In genomic region chr16:50282955-50283631, GRCh38 we compare ENCODE assay signal across 12 cellular contexts. TPM values are rescaled to one million over a fixed set of nuclear protein-coding genes. Genes with fewer than 3 reads are reported as not detected.
DNase-seq lines count a peak whose midpoint lies in the region; ATAC-seq and TF ChIP-seq lines count a peak whose summit lies in the region.
"Had no signal": no experiment of that assay in that cellular context is flagged by ENCODE, and none has a peak within 500 bp of the region (broad histone marks: within the 10 kb centered on the region; RNA-seq: fewer than 3 reads in every experiment).

No MANE protein-coding gene starts in this region.

- H3K9me2 ChIP-seq in GM23338 (ENCODE audit: insufficient read depth) = no peaks in the 10 kb centered on the region

- H3K9me3 Mint-ChIP-seq in activated B cell treated with CpG ODN at 0.5 μM for 24 hours = peaks cover 4% of the 10 kb centered on the region
- H3K9me3 Mint-ChIP-seq in GM23338 = peaks cover 4% of the 10 kb centered on the region; the same call in 1 of the 3 replicates
- H3K9me3 Mint-ChIP-seq: activated T-helper 2 cell treated with anti-CD3 and anti-CD28 coated beads, Interferon-gamma antibody, Interleukin-2, Interleukin-4, amounts not matched to agents 10 μg/mL and 5 μg/mL and 100 μg/mL, durations not matched to agents 14 hours and 24 hours and 36 hours had no signal

- no peak for TF ChIP-seq CTCF in activated B cell treated with CpG ODN at 0.5 μM for 24 hours (IDR thresholded peaks at IDR 0.05)
- no peak for TF ChIP-seq CTCF in liver (IDR thresholded peaks at IDR 0.05; ENCODE audit: low read depth, low read length, missing input control)
- no peak for TF ChIP-seq CTCF in smooth muscle cell (IDR thresholded peaks at IDR 0.05; ENCODE audit: borderline replicate concordance, insufficient read depth, poor library complexity, severe bottlenecking)
- no peak for TF ChIP-seq CTCF in GM23338 (conservative IDR thresholded peaks at IDR 0.05; ENCODE audit: low read depth in 2 of 2)

- H3K4me2 ChIP-seq in smooth muscle cell = no peak overlapping the region
- no peak overlapping the region for H3K4me2 ChIP-seq in GM23338

- H3K27ac ChIP-seq in right cardiac atrium (ENCODE audit: low read length) (no peak overlapping the region), liver (ENCODE audit: low read depth in 1 of 2, low read length in 2 of 2) (no peak overlapping the region), smooth muscle cell (ENCODE audit: low read depth) (no peak overlapping the region), GM23338 (ENCODE audit: low read depth) (no peak overlapping the region)

- no peak for TF ChIP-seq RAD21 in liver (IDR thresholded peaks at IDR 0.05)

- H3K4me1 ChIP-seq in right cardiac atrium (ENCODE audit: control insufficient read depth, insufficient read depth, low read length) (peaks cover 3% of the 10 kb centered on the region), liver (ENCODE audit: control insufficient read depth in 4 of 4, insufficient read depth in 4 of 4, low read length in 3 of 4) (peaks cover 9 to 28% (median 19%) of the 10 kb centered on the region in 4 donors), smooth muscle cell (ENCODE audit: low read depth) (peaks cover 6% of the 10 kb centered on the region), GM23338 (ENCODE audit: insufficient read depth) (peaks cover 11% of the 10 kb centered on the region)

- WGBS in right cardiac atrium = 77% methylated on average over 9 of the region's 9 CpGs
- WGBS in liver = 52% methylated on average over 9 of the region's 9 CpGs
- 94% methylated on average over 9 of the region's 9 CpGs for whole genome bisulfite sequencing in smooth muscle cell (ENCODE audit: low lambda C conversion rate)

- H3K36me3 Mint-ChIP-seq in activated B cell treated with CpG ODN at 0.5 μM for 24 hours (ENCODE audit: low read depth) = peaks cover 25% of the 10 kb centered on the region
- no peaks in the 10 kb centered on the region for H3K36me3 Mint-ChIP-seq in GM23338 (ENCODE audit: low read depth)

- H3K4me3 Mint-ChIP-seq in activated B cell treated with CpG ODN at 0.5 μM for 24 hours = no peak overlapping the region
- no peak overlapping the region for H3K4me3 Mint-ChIP-seq in GM23338

- H3K36me3 ChIP-seq in liver (ENCODE audit: control insufficient read depth in 4 of 4, insufficient read depth in 3 of 4, low read depth in 1 of 4, low read length in 3 of 4) (no peaks in the 10 kb centered on the region), smooth muscle cell (ENCODE audit: low read depth) (no peaks in the 10 kb centered on the region), GM23338 (ENCODE audit: insufficient read depth) (no peaks in the 10 kb centered on the region)
- H3K36me3 ChIP-seq: MG63 had no signal

- H3K4me3 ChIP-seq in right cardiac atrium (ENCODE audit: low read length) (no peak overlapping the region), liver (ENCODE audit: low read depth in 1 of 3, low read length in 3 of 3) (no peak overlapping the region), smooth muscle cell (no peak overlapping the region), GM23338 (no peak overlapping the region)
- H3K4me3 ChIP-seq: MG63 had no signal

- peaks cover 79% of the 10 kb centered on the region for H3K4me1 Mint-ChIP-seq in activated B cell treated with CpG ODN at 0.5 μM for 24 hours
- H3K4me1 Mint-ChIP-seq in GM23338 = peaks cover 20% of the 10 kb centered on the region

- H3K9me3 ChIP-seq in right cardiac atrium (ENCODE audit: control insufficient read depth, low read length) (no peaks in the 10 kb centered on the region), liver (ENCODE audit: control insufficient read depth in 4 of 4, low read length in 3 of 4) (no peaks in the 10 kb centered on the region), smooth muscle cell (replicated peaks; ENCODE audit: low read depth) (no peaks in the 10 kb centered on the region)
- H3K9me3 ChIP-seq: MG63 had no signal

- peak; percentile 20 to 43 (median 42) for DNase-seq in right cardiac atrium
- no peak for DNase-seq in Right ventricle myocardium inferior (ENCODE audit: missing footprints)
- DNase-seq in activated B cell treated with CpG ODN at 0.5 μM for 24 hours = no peak
- no peak for DNase-seq in smooth muscle cell (lab: John Stamatoyannopoulos, UW; ENCODE audit: unreplicated experiment)
- DNase-seq in GM23338 (ENCODE audit: low spot score) = no peak
- DNase-seq in iPS-NIHi11 (ENCODE audit: low spot score) = no peak
- DNase-seq: esophagus squamous epithelium, MG63, SHP77 had no signal

- intact Hi-C loops in right cardiac atrium (cut with DNase I) = no loop called here
- intact Hi-C loops in Right ventricle myocardium inferior (cut with DNase I) = no loop called here
- intact Hi-C loops in activated B cell treated with CpG ODN at 0.5 μM for 24 hours (cut with micrococcal nuclease) = loop anchor here (1.0 to 5.0 kb wide), 5 partner anchors 9 to 399 kb away; partner anchors contain the start of genes ADCY7 and SNX20

- H3K27me3 Mint-ChIP-seq in activated B cell treated with CpG ODN at 0.5 μM for 24 hours (no peaks in the 10 kb centered on the region), GM23338 (ENCODE audit: insufficient read depth, low read depth, poor library complexity) (peaks cover 2% of the 10 kb centered on the region)

- H2AFZ ChIP-seq in smooth muscle cell (ENCODE audit: low read depth) (no peak overlapping the region), GM23338 (no peak overlapping the region)

- no peaks in the 10 kb centered on the region for H3F3A ChIP-seq in smooth muscle cell (ENCODE audit: low read depth)
- H3F3A ChIP-seq in GM23338 (replicated peaks; ENCODE audit: low read depth) = no peaks in the 10 kb centered on the region

- peaks cover 75% of the 10 kb centered on the region for H4K20me1 ChIP-seq in smooth muscle cell (ENCODE audit: low read depth)
- no peaks in the 10 kb centered on the region; the same call in 1 of the 2 replicates for H4K20me1 ChIP-seq in GM23338 (replicated peaks; ENCODE audit: insufficient read depth)

- CTCF ChIA-PET in activated B cell treated with CpG ODN at 0.5 μM for 24 hours (lab: Charles Lee) = interaction anchor here (1.0 to 4.4 kb wide), 5 partner anchors 9 to 383 kb away, joined by 3 to 21 read pairs (median 3); no protein-coding TSS in a partner anchor

- POLR2A ChIA-PET in activated B cell treated with CpG ODN at 0.5 μM for 24 hours (lab: Charles Lee) = interaction anchor here (1.0 to 16.1 kb wide), 4 partner anchors 12 to 44 kb away, joined by 3 to 244 read pairs (median 8); partner anchors contain the start of gene ADCY7

- H3K79me2 ChIP-seq in smooth muscle cell (ENCODE audit: low read depth) (peaks cover 10% of the 10 kb centered on the region), GM23338 (replicated peaks; ENCODE audit: insufficient read depth) (no peaks in the 10 kb centered on the region)

- no peak for ATAC-seq in right cardiac atrium
- no peak for ATAC-seq in Right ventricle myocardium inferior
- ATAC-seq in activated B cell treated with CpG ODN at 0.5 μM for 24 hours (ENCODE audit: low read depth) = no peak
- ATAC-seq in GM23338 = no peak
- no peak for ATAC-seq in HG03439 (IDR thresholded peaks at IDR 0.05; ENCODE audit: unreplicated experiment)

- H3K9ac ChIP-seq in liver (ENCODE audit: low read depth in 1 of 2, low read length in 2 of 2) (no peak overlapping the region), smooth muscle cell (ENCODE audit: low read depth) (no peak overlapping the region)

- H3K27me3 ChIP-seq in right cardiac atrium (ENCODE audit: control insufficient read depth, insufficient read depth) (no peaks in the 10 kb centered on the region), liver (ENCODE audit: control insufficient read depth in 4 of 4, insufficient read depth in 4 of 4, low read length in 3 of 4) (no peaks in the 10 kb centered on the region), smooth muscle cell (ENCODE audit: low read depth) (no peaks in the 10 kb centered on the region), GM23338 (ENCODE audit: insufficient read depth) (no peaks in the 10 kb centered on the region)
- H3K27me3 ChIP-seq: esophagus squamous epithelium, MG63 had no signal

- H3K27ac Mint-ChIP-seq in activated B cell treated with CpG ODN at 0.5 μM for 24 hours (peak overlapping the region; percentile 100), GM23338 (no peak overlapping the region)

TF ChIP-seq in liver, 16 proteins besides CTCF, POLR2A, EP300 and RAD21 (continues in another document):
- TF ChIP-seq YY1 (IDR thresholded peaks at IDR 0.05) = no peak
- no peak for TF ChIP-seq FOXA2 (IDR thresholded peaks at IDR 0.05)
- peak; percentile 87 for TF ChIP-seq SP1 (IDR thresholded peaks at IDR 0.05)
- TF ChIP-seq HNF4G (IDR thresholded peaks at IDR 0.05) = peak; percentile 68
- TF ChIP-seq NR2F2 (IDR thresholded peaks at IDR 0.05) = no peak
- TF ChIP-seq EGR1 (IDR thresholded peaks at IDR 0.05; ENCODE audit: low read depth in 2 of 2) = no peak
- TF ChIP-seq HNF4A (conservative IDR thresholded peaks at IDR 0.05) = peak; percentile 81 to 91

TF ChIP-seq in GM23338, 12 proteins besides CTCF, POLR2A, EP300 and RAD21:
- TF ChIP-seq EZH2phosphoT487 (IDR thresholded peaks at IDR 0.05; ENCODE audit: unreplicated experiment) = no peak

RNA-seq across cellular contexts. Expression of gene ADCY7, which starts 16.7 kb away (rescaled TPM):
- total RNA-seq in right cardiac atrium (10 to 100 TPM; 11.4 to 21.2 (median 18.2) TPM), Right ventricle myocardium inferior (11.7 TPM), activated B cell treated with CpG ODN at 0.5 μM for 24 hours (109 and 128 TPM in 2 replicates), liver (10 to 100 TPM; 11.5 to 43.9 TPM), smooth muscle cell (31.6 and 37.1 TPM in 2 replicates)
- polyA plus RNA-seq in right cardiac atrium (4.8 TPM), liver (1 to 10 TPM; 1.8 to 3.4 TPM), smooth muscle cell (28.1 and 30.7 TPM in 2 replicates), GM23338 (2016; fragmentation: Nextera tagmentation; extraction: Ambion mirVana) (2.4 and 2.5 TPM in 2 replicates)
- 10.5 and 10.8 TPM in 2 replicates for total RNA-seq in GM23338 (2014; rRNA removed; shearing (Covaris generic))

Comparison
In these comparisons a context has a peak if more than half of its experiments do, and no peak if none do; other contexts are left out.
1. DNase-seq: peak in right cardiac atrium (3 of 3); none in Right ventricle myocardium inferior (single experiment), activated B cell treated with CpG ODN at 0.5 μM for 24 hours (single experiment), smooth muscle cell (single experiment), GM23338 (single experiment) and iPS-NIHi11 (single experiment).